Comparison of ENCODE assay signal across 7 cellular contexts in the genomic region with DNA sequence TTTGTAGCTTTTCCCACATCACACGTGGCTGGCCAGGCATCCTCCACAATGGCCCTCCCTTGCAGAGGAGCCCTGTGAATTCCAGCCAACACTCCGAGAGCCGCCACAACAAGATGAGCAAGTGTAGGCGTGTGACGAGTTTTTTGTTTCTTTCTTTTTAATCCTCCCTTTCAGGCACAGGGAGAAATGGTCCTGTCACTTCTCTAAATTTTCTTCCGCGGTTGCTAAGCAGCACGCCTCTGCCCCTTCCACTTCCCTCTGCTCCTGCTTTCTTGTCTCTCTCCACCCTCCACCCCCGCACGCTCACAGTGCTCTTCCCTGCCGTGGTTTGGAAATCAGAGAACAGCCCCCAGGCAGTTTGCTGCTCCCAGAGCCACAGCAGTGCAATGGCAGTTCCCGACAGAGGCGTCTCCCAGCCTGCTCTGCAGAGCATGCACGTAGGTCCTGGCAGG.
A peak's percentile ranks its signal among the peaks of the same experiment; 100 is the strongest.
DNase-seq lines count a peak whose midpoint lies in the region; ATAC-seq and TF ChIP-seq lines count a peak whose summit lies in the region.

No MANE protein-coding gene starts in this region.

- H3K9me3 ChIP-seq in gastroesophageal sphincter, result no peaks in the 10 kb centered on the region

- DNase-seq in HFF-Myc (ENCODE audit: extremely low read depth, low read depth) (peak; percentile 66), SW480 (ENCODE audit: low spot score) (peak; percentile 59), neural crest cell (ENCODE audit: low read depth, low spot score) (peak; percentile 65), NCI-H1092 (lab: John Stamatoyannopoulos, UW) (no peak)

- H3K4me3 ChIP-seq in HFF-Myc (replicated peaks; ENCODE audit: low read depth, low read length), result peak overlapping the region; percentile 28
- peak overlapping the region; percentile 13 to 45 for H3K4me3 ChIP-seq in gastroesophageal sphincter

- no peaks in the 10 kb centered on the region for H3K36me3 ChIP-seq in gastroesophageal sphincter

- TF ChIP-seq EP300 in gastroesophageal sphincter (IDR thresholded peaks at IDR 0.05), result no peak

- peak overlapping the region in 3 of 4 donors; percentile 50 to 71 (median 53) for H3K27ac ChIP-seq in gastroesophageal sphincter

- H3K4me3 Mint-ChIP-seq in neural crest cell, result peak overlapping the region; percentile 80

- H3K36me3 Mint-ChIP-seq in neural crest cell (ENCODE audit: low read depth), result no peaks in the 10 kb centered on the region

- WGBS in gastroesophageal sphincter (ENCODE audit: low coverage in 1 of 2), 2 donors, result 3% methylated on average over 6 to 11 of the region's 14 CpGs

- H3K9me3 Mint-ChIP-seq in neural crest cell, result no peaks in the 10 kb centered on the region

- ATAC-seq in gastroesophageal sphincter, result peak; percentile 78
- no peak for ATAC-seq in GM21529 (IDR thresholded peaks at IDR 0.05; ENCODE audit: unreplicated experiment)
- no peak for ATAC-seq in GM19452 (IDR thresholded peaks at IDR 0.05; ENCODE audit: unreplicated experiment)

- peaks cover 0 to 24% (median 3%) of the 10 kb centered on the region in 3 donors for H3K4me1 ChIP-seq in gastroesophageal sphincter

- TF ChIP-seq POLR2A in gastroesophageal sphincter (IDR thresholded peaks at IDR 0.05), result no peak

- peaks cover 33% of the 10 kb centered on the region for H3K4me1 Mint-ChIP-seq in neural crest cell

- no peak for TF ChIP-seq CTCF in HFF-Myc (IDR thresholded peaks at IDR 0.05; ENCODE audit: low read depth, low read length, missing control alignments)
- TF ChIP-seq CTCF in gastroesophageal sphincter (IDR thresholded peaks at IDR 0.05), result peak in 1 of 4 experiments; percentile 57
- TF ChIP-seq CTCF in neural crest cell (conservative IDR thresholded peaks at IDR 0.05), result no peak

- H3K27me3 ChIP-seq in gastroesophageal sphincter, result no peaks in the 10 kb centered on the region

- H3K27ac Mint-ChIP-seq in neural crest cell (ENCODE audit: unreplicated experiment), result peak overlapping the region; percentile 89

- H3K27me3 Mint-ChIP-seq in neural crest cell (ENCODE audit: low read depth), result no peaks in the 10 kb centered on the region
